Comparison of ENCODE assay signal across 11 cellular contexts in genomic region chr10:22253578-22253882, GRCh38. TPM values are rescaled to one million over a fixed set of nuclear protein-coding genes. Genes with fewer than 3 reads are reported as not detected.
DNase-seq lines count a peak whose midpoint lies in the region; ATAC-seq and TF ChIP-seq lines count a peak whose summit lies in the region.
"Had no signal": no experiment of that assay in that cellular context is flagged by ENCODE, and none has a peak within 500 bp of the region (broad histone marks: within the 10 kb centered on the region; RNA-seq: fewer than 3 reads in every experiment).

No MANE protein-coding gene starts in this region.

- no peak overlapping the region for H3K4ac ChIP-seq in mesenchymal stem cell (ENCODE audit: low read depth in 1 of 2, low read length in 2 of 2)

- no peak overlapping the region for H3K23ac ChIP-seq in mesenchymal stem cell (ENCODE audit: low read length in 2 of 2)

- H2BK120ac ChIP-seq in mesenchymal stem cell (ENCODE audit: low read depth, low read length), result no peak overlapping the region

- no peaks in the 10 kb centered on the region for H3K9me3 ChIP-seq in mesenchymal stem cell (ENCODE audit: control insufficient read depth, low read length)
- H3K9me3 ChIP-seq: A549 had no signal

- peak overlapping the region; percentile 100 for H3K4me2 ChIP-seq in mesenchymal stem cell (ENCODE audit: low read length, poor library complexity, severe bottlenecking)
- H3K4me2 ChIP-seq: A549 had no signal

- H3K79me1 ChIP-seq in mesenchymal stem cell (replicated peaks; ENCODE audit: low read length, poor library complexity, severe bottlenecking), result no peaks in the 10 kb centered on the region

- no peak overlapping the region for H2AK5ac ChIP-seq in mesenchymal stem cell (ENCODE audit: low read length, severe bottlenecking)

- no peak overlapping the region for H4K8ac ChIP-seq in mesenchymal stem cell (ENCODE audit: low read length)

- intact Hi-C loops in dorsolateral prefrontal cortex (cut with DNase I), result loop anchor here (2.0 to 10.0 kb wide), 8 partner anchors 63 to 1184 kb away; partner anchors contain the start of genes DNAJC1 (in 2 of the 2), BMI1 (in 1 of the 2), COMMD3 (in 1 of the 2) and OTUD1 (in 1 of the 2)

- H2BK15ac ChIP-seq in mesenchymal stem cell (ENCODE audit: low read depth, poor library complexity, severe bottlenecking), result no peak overlapping the region

- peaks cover 15% of the 10 kb centered on the region for H3K4me1 ChIP-seq in mesenchymal stem cell (ENCODE audit: control insufficient read depth, insufficient read depth, low read depth, low read length)

- no peak for ATAC-seq in GM18511 (IDR thresholded peaks at IDR 0.05; ENCODE audit: unreplicated experiment)
- ATAC-seq: A549 had no signal

- WGBS in mesenchymal stem cell, result 7% methylated on average over 24 of the region's 24 CpGs

- H3K18ac ChIP-seq in mesenchymal stem cell (ENCODE audit: low read depth in 1 of 2, low read length in 2 of 2), result no peak overlapping the region

- H2BK12ac ChIP-seq in mesenchymal stem cell (ENCODE audit: low read length in 2 of 2), result no peak overlapping the region

- H3K36me3 ChIP-seq in mesenchymal stem cell (ENCODE audit: control insufficient read depth in 1 of 2, insufficient read depth in 2 of 2, low read depth in 1 of 2, low read length in 2 of 2), result no peaks in the 10 kb centered on the region

- peak overlapping the region; percentile 56 to 96 (median 81) for H3K4me3 ChIP-seq in dorsolateral prefrontal cortex
- peak overlapping the region in 1 of 2 experiments; percentile 89 for H3K4me3 ChIP-seq in mesenchymal stem cell (ENCODE audit: insufficient read depth in 1 of 2, low read depth in 1 of 2, low read length in 2 of 2)
- H3K4me3 ChIP-seq: A549 had no signal

- no peak for TF ChIP-seq CTCF in dorsolateral prefrontal cortex (IDR thresholded peaks at IDR 0.05 in 54 of 56, conservative IDR thresholded peaks at IDR 0.05 in 2 of 56; ENCODE audit: low read depth in 1 of 56, partially characterized antibody in 56 of 56)

- H2AFZ ChIP-seq in mesenchymal stem cell (ENCODE audit: low read depth, low read length), result peak overlapping the region; percentile 63

- DNase-seq in NCI-H510A (lab: John Stamatoyannopoulos, UW), result peak; percentile 24
- DNase-seq in NCI-H510A treated with DMSO at 0.1 percent for 48 hours (lab: John Stamatoyannopoulos, UW), result no peak
- peak in 4 of 10 donors; percentile 4 to 52 (median 45) for DNase-seq in dorsolateral prefrontal cortex
- DNase-seq in mesenchymal stem cell, result no peak
- DNase-seq in substantia nigra (lab: John Stamatoyannopoulos, UW), result peak in 17 of 49 donors; percentile 15 to 58 (median 35)
- no peak for DNase-seq in SW480 (ENCODE audit: low spot score)
- DNase-seq in NCI-H2171 (lab: John Stamatoyannopoulos, UW), result no peak

- no peak overlapping the region for H4K91ac ChIP-seq in mesenchymal stem cell (ENCODE audit: low read length)

- H3K27ac ChIP-seq in dorsolateral prefrontal cortex (peak overlapping the region; percentile 97 to 100 (median 99)), mesenchymal stem cell (ENCODE audit: low read length, poor library complexity, severe bottlenecking) (no peak overlapping the region), substantia nigra (ENCODE audit: low read depth, low read length, poor library complexity, severe bottlenecking) (peak overlapping the region; percentile 98)

- H3K27me3 ChIP-seq in dorsolateral prefrontal cortex, result no peaks in the 10 kb centered on the region
- H3K27me3 ChIP-seq in mesenchymal stem cell (ENCODE audit: control insufficient read depth in 1 of 2, insufficient read depth in 1 of 2, low read length in 2 of 2), result peaks cover 0 to 31% of the 10 kb centered on the region in 2 experiments

- no peak overlapping the region for H3K14ac ChIP-seq in mesenchymal stem cell (ENCODE audit: low read length in 2 of 2)

- peak overlapping the region; percentile 99 for H3K9ac ChIP-seq in mesenchymal stem cell (ENCODE audit: low read length)

- no peak overlapping the region for H2BK5ac ChIP-seq in mesenchymal stem cell (ENCODE audit: low read depth, low read length, poor library complexity, severe bottlenecking)

RNA-seq across cellular contexts. Expression of gene EBLN1, which starts 35.7 kb away (rescaled TPM):
- total RNA-seq in dorsolateral prefrontal cortex, result under 1 TPM in 2 of 120 experiments, not detected in 118; 0.47 to 0.56 TPM
- polyA plus RNA-seq in mesenchymal stem cell (2013, experiment 1 of 2), result not detected
- not detected for polyA plus RNA-seq in mesenchymal stem cell (2013, experiment 2 of 2)
- total RNA-seq: myocyte, NCI-H460 had no signal
- polyA plus RNA-seq: A549 had no signal
